Comparison of ENCODE assay signal across 21 cellular contexts in genomic region chr6:88164061-88164460, GRCh38. TPM values are rescaled to one million over a fixed set of nuclear protein-coding genes. Genes with fewer than 3 reads are reported as not detected.
DNase-seq lines count a peak whose midpoint lies in the region; ATAC-seq and TF ChIP-seq lines count a peak whose summit lies in the region.
"Had no signal": no experiment of that assay in that cellular context is flagged by ENCODE, and none has a peak within 500 bp of the region (broad histone marks: within the 10 kb centered on the region; RNA-seq: fewer than 3 reads in every experiment).

No MANE protein-coding gene starts in this region.

- no peaks in the 10 kb centered on the region for H3K4me1 ChIP-seq in osteoblast (ENCODE audit: insufficient read depth, low read length)

- H3K4me2 ChIP-seq in osteoblast (ENCODE audit: insufficient read depth, low read length), result no peak overlapping the region

- no peak for ATAC-seq in GM21737 (IDR thresholded peaks at IDR 0.05; ENCODE audit: unreplicated experiment)
- ATAC-seq in HG02840 (IDR thresholded peaks at IDR 0.05; ENCODE audit: low FRiP score, unreplicated experiment), result no peak
- ATAC-seq: activated T-helper 17 cell treated with anti-CD3 and anti-CD28 coated beads, Interleukin-2, amount 50 U/mL, for 72 hours; esophagus mucosa; left ventricle myocardium superior had no signal

- H3K4me3 ChIP-seq in fibroblast of mammary gland (ENCODE audit: control insufficient read depth, low read depth, low read length) (peak overlapping the region; percentile 28), osteoblast (ENCODE audit: insufficient read depth, low read length) (no peak overlapping the region)
- H3K4me3 ChIP-seq: MG63 had no signal

- no peak overlapping the region for H3K27ac ChIP-seq in osteoblast (ENCODE audit: low read depth, low read length)
- H3K27ac ChIP-seq: adrenal gland had no signal

- H3K36me3 ChIP-seq in osteoblast (ENCODE audit: insufficient read depth, low read length), result no peaks in the 10 kb centered on the region
- H3K36me3 ChIP-seq: adrenal gland, MG63 had no signal

- no peak overlapping the region for H2AFZ ChIP-seq in osteoblast (ENCODE audit: low read length)

- TF ChIP-seq CTCF in fibroblast of mammary gland (conservative IDR thresholded peaks at IDR 0.05; ENCODE audit: control insufficient read depth, insufficient read depth, low read depth, low read length) (no peak), osteoblast (IDR thresholded peaks at IDR 0.05; ENCODE audit: extremely low read depth, low read depth, low read length) (no peak)

- DNase-seq in COLO668 (lab: John Stamatoyannopoulos, UW; ENCODE audit: unreplicated experiment) (peak; percentile 4), NCI-H69 (lab: John Stamatoyannopoulos, UW) (peak; percentile 11), fibroblast of mammary gland (ENCODE audit: low read depth) (no peak), osteoblast (ENCODE audit: insufficient read length, low spot score, missing footprints) (peak; percentile 68), AG08396 (ENCODE audit: low spot score) (no peak)
- no peak for DNase-seq in activated effector memory CD4-positive, alpha-beta T cell treated with anti-CD3 and anti-CD28 coated beads, Interleukin-2, amount 50 U/mL, for 16 hours
- DNase-seq: ACHN; adrenal gland; GDM1; IMR-90; left ventricle myocardium superior; MG63; NCI-H146; NCI-H226; stimulated activated CD4-positive, alpha-beta T cell treated with anti-CD3 and anti-CD28 coated beads, Interleukin-4, amount 100 ng/mL, for 4 hours; SW 1271 had no signal

- no peaks in the 10 kb centered on the region for H3K79me2 ChIP-seq in osteoblast (ENCODE audit: insufficient read depth, low read length)

- H3K9me3 ChIP-seq in osteoblast (ENCODE audit: low read depth, low read length), result no peaks in the 10 kb centered on the region
- H3K9me3 ChIP-seq: adrenal gland, MG63 had no signal

- H4K20me1 ChIP-seq in osteoblast (ENCODE audit: insufficient read depth, low read length), result no peaks in the 10 kb centered on the region

- H3K27me3 ChIP-seq in osteoblast (ENCODE audit: insufficient read depth, low read length), result peaks cover 55% of the 10 kb centered on the region

RNA-seq across cellular contexts. Expression of gene CNR1, which starts 2.1 kb away (rescaled TPM):
- total RNA-seq in osteoblast, result not detected in 2 replicates
- total RNA-seq: IMR-90, myocyte had no signal

Comparison
In these comparisons a context has a peak if more than half of its experiments do, and no peak if none do; other contexts are left out.
1. DNase-seq: peak in COLO668 (single experiment), NCI-H69 (single experiment) and osteoblast (single experiment); none in fibroblast of mammary gland (single experiment), activated effector memory CD4-positive, alpha-beta T cell treated with anti-CD3 and anti-CD28 coated beads, Interleukin-2, amount 50 U/mL, for 16 hours (single experiment) and AG08396 (single experiment).